Comparison of ENCODE assay signal across 16 cellular contexts in the genomic region with DNA sequence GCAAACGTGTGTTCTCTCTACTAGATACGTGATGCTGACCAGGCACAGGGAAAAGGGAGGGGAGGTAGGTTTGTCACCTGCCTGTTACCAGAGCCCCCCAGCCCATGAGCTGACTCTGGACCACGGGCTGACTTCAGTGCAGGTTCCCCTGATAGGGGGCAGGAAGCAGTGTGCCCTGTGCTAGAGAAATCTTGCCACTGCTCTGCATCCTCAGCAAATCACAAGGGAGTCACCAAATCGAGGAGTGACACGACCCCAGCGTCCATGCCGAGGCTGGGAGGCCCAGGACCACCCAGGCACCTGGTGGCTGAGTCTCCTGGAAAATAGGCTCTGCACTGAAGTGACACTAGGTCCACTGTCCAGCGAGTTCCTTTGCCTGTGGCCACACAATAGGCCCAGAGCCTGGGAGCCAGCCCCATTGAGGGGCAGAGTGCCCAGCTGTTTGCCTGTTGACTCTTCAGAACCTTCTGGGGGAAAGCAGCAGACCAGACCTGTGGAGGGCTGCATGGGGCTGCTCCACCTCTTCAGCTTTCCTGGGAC.
DNase-seq lines count a peak whose midpoint lies in the region; ATAC-seq and TF ChIP-seq lines count a peak whose summit lies in the region.
"Had no signal": no experiment of that assay in that cellular context is flagged by ENCODE, and none has a peak within 500 bp of the region (broad histone marks: within the 10 kb centered on the region; RNA-seq: fewer than 3 reads in every experiment).

No MANE protein-coding gene starts in this region.

- H3K9ac ChIP-seq in NT2/D1 (ENCODE audit: insufficient read length, low read depth) (peak overlapping the region; percentile 34), PC-3 (ENCODE audit: low read length) (no peak overlapping the region), mesenchymal stem cell (ENCODE audit: low read length) (no peak overlapping the region)
- H3K9ac ChIP-seq: KMS-11 had no signal

- DNase-seq in NT2/D1 (ENCODE audit: low read depth, low spot score) (no peak), WTC11 (ENCODE audit: low spot score) (no peak), medulla oblongata (ENCODE audit: extremely low spot score) (peak; percentile 11), spleen (peak; percentile 68), NCI-H128 (lab: John Stamatoyannopoulos, UW; ENCODE audit: unreplicated experiment) (no peak), PC-3 (no peak), mesenchymal stem cell (no peak)
- DNase-seq: ACHN, H9, NCI-H1417 treated with DMSO at 0.1 percent for 48 hours, NCI-H187 treated with DMSO at 0.1 percent for 48 hours, NCI-H226, PC-9 had no signal

- H2BK120ac ChIP-seq in mesenchymal stem cell (ENCODE audit: low read depth, low read length): no peak overlapping the region

- H3K36me3 Mint-ChIP-seq in WTC11: no peaks in the 10 kb centered on the region; the same call in none of the 2 replicates

- H3K4me2 ChIP-seq in PC-3 (ENCODE audit: low read length) (no peak overlapping the region), mesenchymal stem cell (ENCODE audit: low read length, poor library complexity, severe bottlenecking) (no peak overlapping the region)
- H3K4me2 ChIP-seq: KMS-11, PC-9 had no signal

- H3K36me3 ChIP-seq in NT2/D1 (ENCODE audit: insufficient read depth, insufficient read length, low read length) (no peaks in the 10 kb centered on the region), spleen (no peaks in the 10 kb centered on the region), PC-3 (ENCODE audit: low read depth, low read length) (no peaks in the 10 kb centered on the region), mesenchymal stem cell (ENCODE audit: control insufficient read depth in 1 of 2, insufficient read depth in 2 of 2, low read depth in 1 of 2, low read length in 2 of 2) (peaks cover 0 to 15% of the 10 kb centered on the region in 2 experiments)
- H3K36me3 ChIP-seq: SJSA1 had no signal

- no peaks in the 10 kb centered on the region for H3K4me1 Mint-ChIP-seq in WTC11

- H3K27me3 ChIP-seq in NT2/D1 (ENCODE audit: insufficient read depth, insufficient read length) (no peaks in the 10 kb centered on the region), spleen (replicated peaks in 1 of 7) (no peaks in the 10 kb centered on the region), PC-3 (ENCODE audit: low read length) (no peaks in the 10 kb centered on the region), mesenchymal stem cell (ENCODE audit: control insufficient read depth in 1 of 2, insufficient read depth in 1 of 2, low read length in 2 of 2) (peaks cover 3 to 14% of the 10 kb centered on the region in 2 experiments)

- H3K79me2 ChIP-seq in PC-3 (ENCODE audit: low read length): no peaks in the 10 kb centered on the region

- H2AK5ac ChIP-seq in mesenchymal stem cell (ENCODE audit: low read length, severe bottlenecking): no peak overlapping the region

- POLR2A ChIA-PET in WTC11 (lab: Charles Lee) (no interaction called here), PC-3 (lab: Charles Lee; ENCODE audit: unreplicated experiment) (interaction anchor here (0.6 kb wide), 1 partner anchor 9 kb away, joined by 3 read pairs; no protein-coding TSS in a partner anchor)

- ATAC-seq in WTC11 (no peak), PC-3 (no peak)

- peaks cover 11% of the 10 kb centered on the region for H3K4me1 ChIP-seq in NT2/D1 (ENCODE audit: insufficient read depth, insufficient read length)
- no peaks in the 10 kb centered on the region for H3K4me1 ChIP-seq in spleen
- H3K4me1 ChIP-seq in PC-3 (ENCODE audit: insufficient read depth, low read length): no peaks in the 10 kb centered on the region
- H3K4me1 ChIP-seq in mesenchymal stem cell (ENCODE audit: control insufficient read depth, insufficient read depth, low read depth, low read length): peaks cover 10% of the 10 kb centered on the region
- H3K4me1 ChIP-seq: SJSA1 had no signal

- no peak overlapping the region for H2BK15ac ChIP-seq in mesenchymal stem cell (ENCODE audit: low read depth, poor library complexity, severe bottlenecking)

- WGBS in spleen, 5 donors: 65 to 77% (median 71%) methylated on average over 4 to 8 of the region's 8 CpGs
- 66% methylated on average over 8 of the region's 8 CpGs for WGBS in mesenchymal stem cell

- H3K9me2 ChIP-seq in PC-3 (replicated peaks; ENCODE audit: low read length): no peaks in the 10 kb centered on the region

- no peaks in the 10 kb centered on the region for H4K20me1 ChIP-seq in PC-3 (ENCODE audit: low read length)

- TF ChIP-seq CTCF in WTC11 (IDR thresholded peaks at IDR 0.05) (no peak), spleen (IDR thresholded peaks at IDR 0.05 in 8 of 11, conservative IDR thresholded peaks at IDR 0.05 in 3 of 11) (no peak), PC-3 (conservative IDR thresholded peaks at IDR 0.05; ENCODE audit: low read depth, low read length) (no peak)

- H3K4me3 Mint-ChIP-seq in WTC11: no peak overlapping the region
- H3K4me3 Mint-ChIP-seq: H9 had no signal

- no peak overlapping the region for H3K4ac ChIP-seq in mesenchymal stem cell (ENCODE audit: low read depth in 1 of 2, low read length in 2 of 2)

- H2AFZ ChIP-seq in PC-3 (ENCODE audit: low read length): no peak overlapping the region
- no peak overlapping the region for H2AFZ ChIP-seq in mesenchymal stem cell (ENCODE audit: low read depth, low read length)
- H2AFZ ChIP-seq: PC-9 had no signal

- intact Hi-C loops in spleen (cut with DNase I; ENCODE audit: low total_unique reads): no loop called here
- intact Hi-C loops in PC-3 (cut with micrococcal nuclease): no loop called here

- H3F3A ChIP-seq in PC-3 (ENCODE audit: low read length, unreplicated experiment): no peaks in the 10 kb centered on the region

- H3K14ac ChIP-seq in mesenchymal stem cell (ENCODE audit: low read length in 2 of 2): no peak overlapping the region

- CTCF ChIA-PET in WTC11 (lab: Charles Lee): interaction anchor here (1.1 kb wide), 1 partner anchor 13 kb away, joined by 4 read pairs; no protein-coding TSS in a partner anchor
- CTCF ChIA-PET in PC-3 (lab: Charles Lee): no interaction called here

- BruUV-seq in PC-3 (replicated peaks; lab: Mats Ljungman, UMichigan): no TSS peak

- H4K91ac ChIP-seq in mesenchymal stem cell (ENCODE audit: low read length): no peak overlapping the region

- no peak overlapping the region for H3K18ac ChIP-seq in mesenchymal stem cell (ENCODE audit: low read depth in 1 of 2, low read length in 2 of 2)

- H3K79me1 ChIP-seq in mesenchymal stem cell (replicated peaks; ENCODE audit: low read length, poor library complexity, severe bottlenecking): no peaks in the 10 kb centered on the region

- no peak for TF ChIP-seq POLR2A in spleen (IDR thresholded peaks at IDR 0.05)

- H3K9me3 Mint-ChIP-seq in WTC11: no peaks in the 10 kb centered on the region
- H3K9me3 Mint-ChIP-seq: H9 had no signal

- H3K27ac Mint-ChIP-seq in WTC11: peak overlapping the region; percentile 19; the same call in 1 of the 2 replicates

- no peaks in the 10 kb centered on the region for H3K27me3 Mint-ChIP-seq in WTC11 (ENCODE audit: low read depth)

- no peak overlapping the region for H2BK12ac ChIP-seq in mesenchymal stem cell (ENCODE audit: low read length in 2 of 2)

- H3K27ac ChIP-seq in spleen: no peak overlapping the region
- no peak overlapping the region for H3K27ac ChIP-seq in PC-3 (ENCODE audit: low read length)
- no peak overlapping the region for H3K27ac ChIP-seq in mesenchymal stem cell (ENCODE audit: low read length, poor library complexity, severe bottlenecking)
- H3K27ac ChIP-seq: KMS-11, PC-9, RWPE1, SJSA1 had no signal

- no peaks in the 10 kb centered on the region for H3K9me3 ChIP-seq in NT2/D1 (ENCODE audit: insufficient read depth, low read length)
- no peaks in the 10 kb centered on the region for H3K9me3 ChIP-seq in spleen
- no peaks in the 10 kb centered on the region for H3K9me3 ChIP-seq in PC-3 (ENCODE audit: low read length)
- H3K9me3 ChIP-seq in mesenchymal stem cell (ENCODE audit: control insufficient read depth, low read length): no peaks in the 10 kb centered on the region

- no peak overlapping the region for H3K23ac ChIP-seq in mesenchymal stem cell (ENCODE audit: low read length in 2 of 2)

- no peak overlapping the region for H4K8ac ChIP-seq in mesenchymal stem cell (ENCODE audit: low read length)

- H3K4me3 ChIP-seq in NT2/D1 (ENCODE audit: insufficient read length, low read depth): no peak overlapping the region
- H3K4me3 ChIP-seq in spleen: no peak overlapping the region
- no peak overlapping the region for H3K4me3 ChIP-seq in PC-3 (ENCODE audit: low read length)
- no peak overlapping the region for H3K4me3 ChIP-seq in mesenchymal stem cell (ENCODE audit: insufficient read depth in 1 of 2, low read depth in 1 of 2, low read length in 2 of 2)
- H3K4me3 ChIP-seq: PC-9, SJSA1 had no signal

- no peak overlapping the region for H2BK5ac ChIP-seq in mesenchymal stem cell (ENCODE audit: low read depth, low read length, poor library complexity, severe bottlenecking)

TF ChIP-seq in WTC11, 78 proteins besides CTCF, POLR2A, EP300 and RAD21 (continues in another document):
- TF ChIP-seq, protein P1, sequence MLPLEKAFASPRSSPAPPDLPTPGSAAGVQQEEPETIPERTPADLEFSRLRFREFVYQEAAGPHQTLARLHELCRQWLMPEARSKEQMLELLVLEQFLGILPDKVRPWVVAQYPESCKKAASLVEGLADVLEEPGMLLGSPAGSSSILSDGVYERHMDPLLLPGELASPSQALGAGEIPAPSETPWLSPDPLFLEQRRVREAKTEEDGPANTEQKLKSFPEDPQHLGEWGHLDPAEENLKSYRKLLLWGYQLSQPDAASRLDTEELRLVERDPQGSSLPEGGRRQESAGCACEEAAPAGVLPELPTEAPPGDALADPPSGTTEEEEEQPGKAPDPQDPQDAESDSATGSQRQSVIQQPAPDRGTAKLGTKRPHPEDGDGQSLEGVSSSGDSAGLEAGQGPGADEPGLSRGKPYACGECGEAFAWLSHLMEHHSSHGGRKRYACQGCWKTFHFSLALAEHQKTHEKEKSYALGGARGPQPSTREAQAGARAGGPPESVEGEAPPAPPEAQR (CRISPR knock-in tag; IDR thresholded peaks at IDR 0.05): no peak
- no peak for TF ChIP-seq ATF2 (CRISPR knock-in tag; IDR thresholded peaks at IDR 0.05; ENCODE audit: borderline replicate concordance, low read depth)

Comparison
In these comparisons a context has a peak if more than half of its experiments do, and no peak if none do; other contexts are left out.
1. DNase-seq: peak in medulla oblongata (single experiment) and spleen (single experiment); none in NT2/D1 (single experiment), WTC11 (single experiment), NCI-H128 (single experiment), PC-3 (single experiment) and mesenchymal stem cell (single experiment).